2 cellular contexts compared by ENCODE assay signal in the genomic region with DNA sequence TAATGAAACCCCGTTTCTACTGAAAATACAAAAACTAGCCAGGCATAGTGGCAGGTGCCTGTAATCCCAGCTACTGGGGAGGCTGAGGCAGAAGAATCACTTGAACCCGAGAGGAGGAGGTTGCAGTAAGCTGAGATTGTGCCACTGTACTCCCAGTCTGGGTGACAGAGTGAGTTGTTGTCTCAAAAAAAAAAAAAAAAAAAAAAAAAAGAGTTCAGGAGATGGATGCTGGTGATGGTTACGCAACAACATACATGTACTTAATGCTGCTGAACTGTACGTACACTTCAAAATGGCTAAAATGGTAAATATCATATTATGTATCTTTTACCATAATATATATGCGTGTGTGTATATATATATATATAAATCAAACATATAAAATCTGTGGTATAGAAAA.
TF ChIP-seq lines count a peak whose summit lies in the region.

No MANE protein-coding gene starts in this region.

TF ChIP-seq in SK-N-SH, 30 proteins besides CTCF, POLR2A, EP300 and RAD21 (continued from another document):
- TF ChIP-seq FOSL2 (IDR thresholded peaks at IDR 0.05; ENCODE audit: borderline replicate concordance, low read depth) (no peak), PBX3 (IDR thresholded peaks at IDR 0.05) (no peak), POLR2AphosphoS5 (IDR thresholded peaks at IDR 0.05; ENCODE audit: low read depth, low read length) (no peak), SIN3A (IDR thresholded peaks at IDR 0.05; ENCODE audit: borderline replicate concordance, low read depth, low read length) (no peak), IRF3 (IDR thresholded peaks at IDR 0.05; ENCODE audit: low read depth, low read length) (no peak)

TF ChIP-seq in SK-N-SH treated with all-trans-retinoic acid at 6 μM for 48 hours, 23 proteins besides CTCF, POLR2A, EP300 and RAD21 (continued from another document):
- TF ChIP-seq, protein P1, sequence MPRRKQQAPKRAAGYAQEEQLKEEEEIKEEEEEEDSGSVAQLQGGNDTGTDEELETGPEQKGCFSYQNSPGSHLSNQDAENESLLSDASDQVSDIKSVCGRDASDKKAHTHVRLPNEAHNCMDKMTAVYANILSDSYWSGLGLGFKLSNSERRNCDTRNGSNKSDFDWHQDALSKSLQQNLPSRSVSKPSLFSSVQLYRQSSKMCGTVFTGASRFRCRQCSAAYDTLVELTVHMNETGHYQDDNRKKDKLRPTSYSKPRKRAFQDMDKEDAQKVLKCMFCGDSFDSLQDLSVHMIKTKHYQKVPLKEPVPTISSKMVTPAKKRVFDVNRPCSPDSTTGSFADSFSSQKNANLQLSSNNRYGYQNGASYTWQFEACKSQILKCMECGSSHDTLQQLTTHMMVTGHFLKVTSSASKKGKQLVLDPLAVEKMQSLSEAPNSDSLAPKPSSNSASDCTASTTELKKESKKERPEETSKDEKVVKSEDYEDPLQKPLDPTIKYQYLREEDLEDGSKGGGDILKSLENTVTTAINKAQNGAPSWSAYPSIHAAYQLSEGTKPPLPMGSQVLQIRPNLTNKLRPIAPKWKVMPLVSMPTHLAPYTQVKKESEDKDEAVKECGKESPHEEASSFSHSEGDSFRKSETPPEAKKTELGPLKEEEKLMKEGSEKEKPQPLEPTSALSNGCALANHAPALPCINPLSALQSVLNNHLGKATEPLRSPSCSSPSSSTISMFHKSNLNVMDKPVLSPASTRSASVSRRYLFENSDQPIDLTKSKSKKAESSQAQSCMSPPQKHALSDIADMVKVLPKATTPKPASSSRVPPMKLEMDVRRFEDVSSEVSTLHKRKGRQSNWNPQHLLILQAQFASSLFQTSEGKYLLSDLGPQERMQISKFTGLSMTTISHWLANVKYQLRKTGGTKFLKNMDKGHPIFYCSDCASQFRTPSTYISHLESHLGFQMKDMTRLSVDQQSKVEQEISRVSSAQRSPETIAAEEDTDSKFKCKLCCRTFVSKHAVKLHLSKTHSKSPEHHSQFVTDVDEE (CRISPR knock-in tag; IDR thresholded peaks at IDR 0.05), result no peak
- TF ChIP-seq ZC3H10 (CRISPR knock-in tag; IDR thresholded peaks at IDR 0.05) (no peak), ZFP30 (CRISPR knock-in tag; IDR thresholded peaks at IDR 0.05) (no peak), BACH2 (CRISPR knock-in tag; IDR thresholded peaks at IDR 0.05; ENCODE audit: borderline replicate concordance) (no peak), TOX (CRISPR knock-in tag; IDR thresholded peaks at IDR 0.05; ENCODE audit: borderline replicate concordance) (no peak), PPARA (CRISPR knock-in tag; IDR thresholded peaks at IDR 0.05; ENCODE audit: borderline replicate concordance) (no peak), PATZ1 (CRISPR knock-in tag; IDR thresholded peaks at IDR 0.05; ENCODE audit: borderline replicate concordance) (no peak), OSR1 (CRISPR knock-in tag; IDR thresholded peaks at IDR 0.05) (no peak), ZFP3 (CRISPR knock-in tag; IDR thresholded peaks at IDR 0.05) (no peak)
